Comparison of ENCODE assay signal across 2 cellular contexts in genomic region chr21:46245213-46245915, GRCh38.
TF ChIP-seq lines count a peak whose summit lies in the region.

No MANE protein-coding gene starts in this region.

TF ChIP-seq in A549, 52 proteins besides CTCF, POLR2A, EP300 and RAD21 (continued from another document):
- TF ChIP-seq, protein P1, sequence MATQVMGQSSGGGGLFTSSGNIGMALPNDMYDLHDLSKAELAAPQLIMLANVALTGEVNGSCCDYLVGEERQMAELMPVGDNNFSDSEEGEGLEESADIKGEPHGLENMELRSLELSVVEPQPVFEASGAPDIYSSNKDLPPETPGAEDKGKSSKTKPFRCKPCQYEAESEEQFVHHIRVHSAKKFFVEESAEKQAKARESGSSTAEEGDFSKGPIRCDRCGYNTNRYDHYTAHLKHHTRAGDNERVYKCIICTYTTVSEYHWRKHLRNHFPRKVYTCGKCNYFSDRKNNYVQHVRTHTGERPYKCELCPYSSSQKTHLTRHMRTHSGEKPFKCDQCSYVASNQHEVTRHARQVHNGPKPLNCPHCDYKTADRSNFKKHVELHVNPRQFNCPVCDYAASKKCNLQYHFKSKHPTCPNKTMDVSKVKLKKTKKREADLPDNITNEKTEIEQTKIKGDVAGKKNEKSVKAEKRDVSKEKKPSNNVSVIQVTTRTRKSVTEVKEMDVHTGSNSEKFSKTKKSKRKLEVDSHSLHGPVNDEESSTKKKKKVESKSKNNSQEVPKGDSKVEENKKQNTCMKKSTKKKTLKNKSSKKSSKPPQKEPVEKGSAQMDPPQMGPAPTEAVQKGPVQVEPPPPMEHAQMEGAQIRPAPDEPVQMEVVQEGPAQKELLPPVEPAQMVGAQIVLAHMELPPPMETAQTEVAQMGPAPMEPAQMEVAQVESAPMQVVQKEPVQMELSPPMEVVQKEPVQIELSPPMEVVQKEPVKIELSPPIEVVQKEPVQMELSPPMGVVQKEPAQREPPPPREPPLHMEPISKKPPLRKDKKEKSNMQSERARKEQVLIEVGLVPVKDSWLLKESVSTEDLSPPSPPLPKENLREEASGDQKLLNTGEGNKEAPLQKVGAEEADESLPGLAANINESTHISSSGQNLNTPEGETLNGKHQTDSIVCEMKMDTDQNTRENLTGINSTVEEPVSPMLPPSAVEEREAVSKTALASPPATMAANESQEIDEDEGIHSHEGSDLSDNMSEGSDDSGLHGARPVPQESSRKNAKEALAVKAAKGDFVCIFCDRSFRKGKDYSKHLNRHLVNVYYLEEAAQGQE (IDR thresholded peaks at IDR 0.05) = no peak
- TF ChIP-seq MAFK (IDR thresholded peaks at IDR 0.05; ENCODE audit: partially characterized antibody) (no peak), JUN (IDR thresholded peaks at IDR 0.05) (no peak), ZC3H11A (IDR thresholded peaks at IDR 0.05) (no peak), HES2 (IDR thresholded peaks at IDR 0.05) (no peak), POLR2AphosphoS2 (conservative IDR thresholded peaks at IDR 0.05; ENCODE audit: low read length) (no peak), ESRRA (IDR thresholded peaks at IDR 0.05; ENCODE audit: borderline replicate concordance, low read length) (no peak), EHMT2 (IDR thresholded peaks at IDR 0.05; ENCODE audit: low read depth) (no peak), ZFP36 (IDR thresholded peaks at IDR 0.05; ENCODE audit: borderline replicate concordance, partially characterized antibody) (no peak), JUNB (IDR thresholded peaks at IDR 0.05) (no peak), ZSCAN20 (CRISPR knock-in tag; IDR thresholded peaks at IDR 0.05) (no peak)
- TF ChIP-seq, protein P2, sequence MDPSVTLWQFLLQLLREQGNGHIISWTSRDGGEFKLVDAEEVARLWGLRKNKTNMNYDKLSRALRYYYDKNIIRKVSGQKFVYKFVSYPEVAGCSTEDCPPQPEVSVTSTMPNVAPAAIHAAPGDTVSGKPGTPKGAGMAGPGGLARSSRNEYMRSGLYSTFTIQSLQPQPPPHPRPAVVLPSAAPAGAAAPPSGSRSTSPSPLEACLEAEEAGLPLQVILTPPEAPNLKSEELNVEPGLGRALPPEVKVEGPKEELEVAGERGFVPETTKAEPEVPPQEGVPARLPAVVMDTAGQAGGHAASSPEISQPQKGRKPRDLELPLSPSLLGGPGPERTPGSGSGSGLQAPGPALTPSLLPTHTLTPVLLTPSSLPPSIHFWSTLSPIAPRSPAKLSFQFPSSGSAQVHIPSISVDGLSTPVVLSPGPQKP (IDR thresholded peaks at IDR 0.05; ENCODE audit: low read depth, low read length) = no peak

TF ChIP-seq in HCT116, 20 proteins besides CTCF, POLR2A, EP300 and RAD21 (continued from another document):
- TF ChIP-seq, protein P3, sequence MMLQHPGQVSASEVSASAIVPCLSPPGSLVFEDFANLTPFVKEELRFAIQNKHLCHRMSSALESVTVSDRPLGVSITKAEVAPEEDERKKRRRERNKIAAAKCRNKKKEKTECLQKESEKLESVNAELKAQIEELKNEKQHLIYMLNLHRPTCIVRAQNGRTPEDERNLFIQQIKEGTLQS (IDR thresholded peaks at IDR 0.05) = no peak
- TF ChIP-seq CBX3 (IDR thresholded peaks at IDR 0.05; ENCODE audit: low read depth) = no peak
